ENCODE assay signal across 7 cellular contexts in genomic region chr21:44370027-44370735, GRCh38. TPM values are rescaled to one million over a fixed set of nuclear protein-coding genes. Genes with fewer than 3 reads are reported as not detected.
A peak's percentile ranks its signal among the peaks of the same experiment; 100 is the strongest.
DNase-seq lines count a peak whose midpoint lies in the region; ATAC-seq and TF ChIP-seq lines count a peak whose summit lies in the region.

No MANE protein-coding gene starts in this region.

- no peaks in the 10 kb centered on the region for H3K4me1 ChIP-seq in psoas muscle

- TF ChIP-seq CTCF in fibroblast of pulmonary artery (IDR thresholded peaks at IDR 0.05; ENCODE audit: low read length, missing control alignments) (no peak), psoas muscle (IDR thresholded peaks at IDR 0.05) (no peak)

- no peaks in the 10 kb centered on the region for H3K36me3 ChIP-seq in psoas muscle (ENCODE audit: insufficient read depth in 1 of 2, low read depth in 1 of 2)

- no peak overlapping the region for H3K27ac Mint-ChIP-seq in stimulated activated naive B cell treated with anti-CD40 and anti-IgM and Interleukin-4, amounts not matched to agents 10 μg/mL and 1 μg/mL and 100 μg/mL, for 72 hours

- H3K9me3 Mint-ChIP-seq in stimulated activated naive B cell treated with anti-CD40 and anti-IgM and Interleukin-4, amounts not matched to agents 10 μg/mL and 1 μg/mL and 100 μg/mL, for 72 hours, result peaks cover 5 to 6% of the 10 kb centered on the region in 2 donors

- no peaks in the 10 kb centered on the region for H3K9me3 ChIP-seq in psoas muscle

- ATAC-seq in psoas muscle (peak; percentile 49 to 68 (median 60)), GM18505 (IDR thresholded peaks at IDR 0.05; ENCODE audit: unreplicated experiment) (no peak)
- ATAC-seq in stimulated activated naive B cell treated with anti-CD40 and anti-IgM and Interleukin-4, amounts not matched to agents 10 μg/mL and 1 μg/mL and 100 μg/mL, for 72 hours (replicated peaks), result no peak

- intact Hi-C loops in psoas muscle (cut with DNase I), result no loop called here

- H3K4me3 ChIP-seq in fibroblast of pulmonary artery (replicated peaks; ENCODE audit: low read depth, low read length) (no peak overlapping the region), psoas muscle (peak overlapping the region; percentile 18)

- no peak overlapping the region for H3K27ac ChIP-seq in psoas muscle

- peak; percentile 63 for DNase-seq in H4 (ENCODE audit: low spot score)
- DNase-seq in NCI-H345 (lab: John Stamatoyannopoulos, UW), result peak; percentile 45
- peak; percentile 13 for DNase-seq in fibroblast of pulmonary artery (ENCODE audit: low read depth)
- peak in 1 of 2 donors; percentile 40 for DNase-seq in psoas muscle
- no peak for DNase-seq in stimulated activated naive B cell treated with anti-CD40 and anti-IgM and Interleukin-4, amounts not matched to agents 10 μg/mL and 1 μg/mL and 100 μg/mL, for 72 hours
- DNase-seq in midbrain (lab: John Stamatoyannopoulos, UW), result no peak

- H3K27me3 Mint-ChIP-seq in stimulated activated naive B cell treated with anti-CD40 and anti-IgM and Interleukin-4, amounts not matched to agents 10 μg/mL and 1 μg/mL and 100 μg/mL, for 72 hours, result no peaks in the 10 kb centered on the region

- 23 to 25% (median 24%) methylated on average over 25 to 29 of the region's 29 CpGs for WGBS in psoas muscle, 3 donors

- TF ChIP-seq POLR2A in GM18505 (IDR thresholded peaks at IDR 0.05; ENCODE audit: borderline replicate concordance, extremely low read depth, insufficient read depth, insufficient read length), result no peak

- peaks cover 0 to 47% (median 19%) of the 10 kb centered on the region in 3 donors for H3K27me3 ChIP-seq in psoas muscle (ENCODE audit: insufficient read depth in 3 of 3, low read length in 2 of 3)

- no peak overlapping the region for H3K4me3 Mint-ChIP-seq in stimulated activated naive B cell treated with anti-CD40 and anti-IgM and Interleukin-4, amounts not matched to agents 10 μg/mL and 1 μg/mL and 100 μg/mL, for 72 hours

- H3K4me1 Mint-ChIP-seq in stimulated activated naive B cell treated with anti-CD40 and anti-IgM and Interleukin-4, amounts not matched to agents 10 μg/mL and 1 μg/mL and 100 μg/mL, for 72 hours, result peaks cover 4 to 5% of the 10 kb centered on the region in 2 donors

- H3K36me3 Mint-ChIP-seq in stimulated activated naive B cell treated with anti-CD40 and anti-IgM and Interleukin-4, amounts not matched to agents 10 μg/mL and 1 μg/mL and 100 μg/mL, for 72 hours, result peaks cover 6 to 7% of the 10 kb centered on the region in 2 donors

RNA-seq across cellular contexts. Expression of gene TRPM2, which starts 16.8 kb away (rescaled TPM):
- 0.76 and 0.89 TPM in 2 replicates for total RNA-seq in H4 (2014; rRNA removed; shearing (Covaris generic))
- 1 to 10 TPM in 1 of 4 donors, under 1 TPM in 3; 0.69 to 1.7 (median 0.84) TPM for total RNA-seq in psoas muscle
- under 1 TPM; 0.08 to 0.76 (median 0.31) TPM for polyA plus RNA-seq in psoas muscle

RNA-seq across cellular contexts. Expression of gene CFAP410, which starts 31.0 kb away (rescaled TPM):
- total RNA-seq in H4 (2014; rRNA removed; shearing (Covaris generic)), result 12.6 and 14.7 TPM in 2 replicates
- 10 to 100 TPM in 2 of 4 donors, 1 to 10 TPM in 2; 8.3 to 10.5 (median 9.7) TPM for total RNA-seq in psoas muscle
- 10 to 100 TPM in 2 of 3 donors, 1 to 10 TPM in 1; 9.9 to 13.7 (median 10.1) TPM for polyA plus RNA-seq in psoas muscle

Comparison
In these comparisons a context has a peak if more than half of its experiments do, and no peak if none do; other contexts are left out.
1. DNase-seq: peak in H4 (single experiment), NCI-H345 (single experiment) and fibroblast of pulmonary artery (single experiment); none in stimulated activated naive B cell treated with anti-CD40 and anti-IgM and Interleukin-4, amounts not matched to agents 10 μg/mL and 1 μg/mL and 100 μg/mL, for 72 hours (single experiment) and midbrain (single experiment).
2. ATAC-seq: peak in psoas muscle (4 of 4); none in GM18505 (single experiment) and stimulated activated naive B cell treated with anti-CD40 and anti-IgM and Interleukin-4, amounts not matched to agents 10 μg/mL and 1 μg/mL and 100 μg/mL, for 72 hours (0 of 2).